In the genomic region with DNA sequence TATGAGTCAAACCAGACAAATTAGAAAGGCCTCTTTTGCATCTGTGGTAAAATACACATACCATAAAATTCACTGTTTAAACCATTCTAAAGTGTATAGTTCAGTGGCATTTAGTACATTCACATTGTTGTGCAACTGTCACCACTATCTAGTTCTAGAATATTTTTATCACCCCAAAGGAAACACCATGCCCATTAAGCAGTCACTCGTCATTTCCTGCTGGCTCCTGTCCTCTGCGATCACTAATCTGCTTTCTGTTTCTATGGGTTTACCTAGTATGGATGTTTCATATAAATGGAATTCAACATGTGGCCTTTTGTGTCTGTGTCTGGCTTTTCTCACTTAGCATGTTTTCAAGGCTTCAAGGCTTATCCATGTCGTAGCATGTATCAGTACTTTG, we compare ENCODE assay signal across 11 cellular contexts.
A peak's percentile ranks its signal among the peaks of the same experiment; 100 is the strongest.
DNase-seq lines count a peak whose midpoint lies in the region; ATAC-seq and TF ChIP-seq lines count a peak whose summit lies in the region.
"Had no signal": no experiment of that assay in that cellular context is flagged by ENCODE, and none has a peak within 500 bp of the region (broad histone marks: within the 10 kb centered on the region; RNA-seq: fewer than 3 reads in every experiment).

No MANE protein-coding gene starts in this region.

- POLR2A ChIA-PET in AG04449 (lab: Yijun Ruan, JAX) = no interaction called here

- TF ChIP-seq CTCF in AG04449 (IDR thresholded peaks at IDR 0.05; ENCODE audit: insufficient read depth, low read length, missing control alignments) (no peak), testis (IDR thresholded peaks at IDR 0.05) (no peak), tibial artery (IDR thresholded peaks at IDR 0.05) (no peak)

- H3K4me1 ChIP-seq in testis (no peaks in the 10 kb centered on the region), tibial artery (no peaks in the 10 kb centered on the region)

- intact Hi-C loops in testis (cut with DNase I; ENCODE audit: low total_unique reads) (no loop called here), tibial artery (cut with DNase I; ENCODE audit: low total_unique reads) (no loop called here)

- CTCF ChIA-PET in AG04449 (lab: Yijun Ruan, JAX) = no interaction called here

- H3K9me3 ChIP-seq in testis (no peaks in the 10 kb centered on the region), tibial artery (no peaks in the 10 kb centered on the region)
- H3K9me3 ChIP-seq: BLaER1 had no signal

- TF ChIP-seq POLR2A in testis (IDR thresholded peaks at IDR 0.05) = no peak

- DNase-seq in AG04449 (ENCODE audit: low read depth, low spot score) = peak; percentile 38
- peak; percentile 90 for DNase-seq in H4 (ENCODE audit: low spot score)
- DNase-seq in NCI-H226 = peak; percentile 77
- peak; percentile 63 for DNase-seq in epithelial cell of prostate (ENCODE audit: low read depth, low spot score)
- no peak for DNase-seq in hypothalamus (lab: John Stamatoyannopoulos, UW)
- no peak for DNase-seq in testis
- DNase-seq in tibial artery = no peak
- DNase-seq: stimulated activated CD4-positive, alpha-beta T cell treated with anti-CD3 and anti-CD28 coated beads, Interleukin-2, amount 100 ng/mL, for 24 hours had no signal

- H3K36me3 ChIP-seq in testis (ENCODE audit: low read depth, missing control alignments) = no peaks in the 10 kb centered on the region
- H3K36me3 ChIP-seq in tibial artery = no peaks in the 10 kb centered on the region
- H3K36me3 ChIP-seq: BLaER1 had no signal

- H3K27ac ChIP-seq in epithelial cell of prostate (peak overlapping the region; percentile 64), testis (no peak overlapping the region), tibial artery (no peak overlapping the region)
- H3K27ac ChIP-seq: BLaER1, VCaP had no signal

- WGBS in testis, 2 donors = 61 to 72% methylated on average over 3 of the region's 3 CpGs

- no peak overlapping the region for H3K4me3 ChIP-seq in AG04449 (ENCODE audit: low read depth, low read length)
- H3K4me3 ChIP-seq in testis = no peak overlapping the region
- no peak overlapping the region for H3K4me3 ChIP-seq in tibial artery
- H3K4me3 ChIP-seq: BLaER1 had no signal

- H3K27me3 ChIP-seq in testis = no peaks in the 10 kb centered on the region
- no peaks in the 10 kb centered on the region for H3K27me3 ChIP-seq in tibial artery
- H3K27me3 ChIP-seq: BLaER1 had no signal

- ATAC-seq in GM21825 (IDR thresholded peaks at IDR 0.05; ENCODE audit: unreplicated experiment) = no peak

Comparison
In these comparisons a context has a peak if more than half of its experiments do, and no peak if none do; other contexts are left out.
1. DNase-seq: peak in AG04449 (single experiment), H4 (single experiment), NCI-H226 (single experiment) and epithelial cell of prostate (single experiment); none in hypothalamus (0 of 51), testis (single experiment) and tibial artery (0 of 2).